ENCODE assay signal across 1 cellular context in genomic region chr9:128654481-128654880, GRCh38.
TF ChIP-seq lines count a peak whose summit lies in the region.

No MANE protein-coding gene starts in this region.

TF ChIP-seq in HepG2, 621 proteins besides CTCF, POLR2A, EP300 and RAD21:
- TF ChIP-seq ZBTB49 (CRISPR knock-in tag; IDR thresholded peaks at IDR 0.05; ENCODE audit: borderline replicate concordance): no peak
- TF ChIP-seq ETV6 (CRISPR knock-in tag; conservative IDR thresholded peaks at IDR 0.05): no peak
- TF ChIP-seq ZNF7 (CRISPR knock-in tag; IDR thresholded peaks at IDR 0.05): no peak
- no peak for TF ChIP-seq PLRG1 (conservative IDR thresholded peaks at IDR 0.05)
- no peak for TF ChIP-seq RBAK (CRISPR knock-in tag; IDR thresholded peaks at IDR 0.05)
- TF ChIP-seq TFDP2 (CRISPR knock-in tag; IDR thresholded peaks at IDR 0.05): no peak
- TF ChIP-seq RARG (CRISPR knock-in tag; IDR thresholded peaks at IDR 0.05; ENCODE audit: low read depth): no peak
- no peak for TF ChIP-seq GRHL1 (CRISPR knock-in tag; conservative IDR thresholded peaks at IDR 0.05)
- TF ChIP-seq ZNF550 (CRISPR knock-in tag; IDR thresholded peaks at IDR 0.05; ENCODE audit: borderline replicate concordance): no peak
- TF ChIP-seq PHF20 (CRISPR knock-in tag; IDR thresholded peaks at IDR 0.05): no peak
